Comparison of ENCODE assay signal across 9 cellular contexts in genomic region chr13:111640476-111640875, GRCh38.
"Had no signal": no experiment of that assay in that cellular context is flagged by ENCODE, and none has a peak within 500 bp of the region (broad histone marks: within the 10 kb centered on the region; RNA-seq: fewer than 3 reads in every experiment).

No MANE protein-coding gene starts in this region.

- DNase-seq: GOT3, H7, HFFc6, KBM-7 had no signal

- H3K27me3 Mint-ChIP-seq: IgD-negative memory B cell had no signal

- H3K9me3 ChIP-seq: HAP-1 had no signal

- H3K27ac Mint-ChIP-seq: HFFc6, IgD-negative memory B cell had no signal

- ATAC-seq: HCT116, HepG2 had no signal

- H3K27ac ChIP-seq: HL-60 had no signal

- H3K4me3 ChIP-seq: HAP-1 had no signal

- H3K4me1 ChIP-seq: HAP-1 had no signal

- H3K36me3 Mint-ChIP-seq: IgD-negative memory B cell had no signal

- H3K4me3 Mint-ChIP-seq: HFFc6, IgD-negative memory B cell had no signal

- H3K9me3 Mint-ChIP-seq: IgD-negative memory B cell had no signal

- H3K36me3 ChIP-seq: HAP-1 had no signal
